8 cellular contexts compared by ENCODE assay signal in the genomic region with DNA sequence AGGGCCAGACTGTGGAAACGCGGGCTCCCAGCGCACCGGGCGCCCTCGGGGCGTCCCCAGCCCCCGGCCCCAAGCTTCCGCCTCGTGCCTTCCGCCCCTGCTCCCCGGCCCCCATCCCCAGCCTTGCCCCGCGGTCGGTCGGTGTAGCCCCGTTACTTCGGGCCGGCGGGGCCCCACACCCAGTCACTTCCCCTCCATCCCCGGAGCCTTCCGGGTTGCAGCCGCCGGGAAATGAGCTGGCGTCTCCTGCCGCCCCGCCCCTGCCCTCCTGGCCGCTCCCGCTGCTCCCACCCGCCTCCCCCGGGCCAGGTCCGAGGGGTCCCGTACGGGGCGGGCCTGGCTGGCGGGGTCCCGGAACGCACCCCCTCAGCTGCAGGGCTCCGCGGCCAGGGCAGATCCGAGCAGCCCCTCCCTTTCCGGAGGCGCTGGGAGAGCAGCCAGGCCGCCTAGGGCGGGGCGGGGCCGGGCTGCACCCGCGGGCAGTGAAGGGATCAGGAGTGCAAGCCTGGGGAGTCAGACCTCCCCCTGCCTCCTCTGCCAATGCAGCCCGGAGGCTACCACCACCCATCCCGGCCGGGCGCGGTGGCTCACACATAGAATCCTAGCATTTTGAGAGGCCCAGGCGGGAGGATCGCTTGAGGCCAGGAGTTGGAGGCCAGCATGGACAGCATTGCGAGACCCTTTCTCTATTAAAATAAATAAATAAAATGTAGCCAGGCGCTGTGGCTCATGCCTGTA. TPM values are rescaled to one million over a fixed set of nuclear protein-coding genes. Genes with fewer than 3 reads are reported as not detected.
DNase-seq lines count a peak whose midpoint lies in the region; ATAC-seq and TF ChIP-seq lines count a peak whose summit lies in the region.

No MANE protein-coding gene starts in this region.

- POLR2A ChIA-PET in CD8-positive, alpha-beta memory T cell (lab: Charles Lee) = interaction anchor here (3.5 to 4.3 kb wide), 2 partner anchors 18 to 33 kb away, joined by 28 to 29 read pairs; a partner anchor contains a TSS

- no peaks in the 10 kb centered on the region for H3K9me3 Mint-ChIP-seq in CD8-positive, alpha-beta memory T cell
- no peaks in the 10 kb centered on the region for H3K9me3 Mint-ChIP-seq in activated naive CD4-positive, alpha-beta T cell treated with anti-CD3 and anti-CD28 coated beads, Interleukin-2, amount 50 U/mL, for 24 hours
- H3K9me3 Mint-ChIP-seq in glutamatergic neuron (ENCODE audit: unreplicated experiment) = peaks cover 4% of the 10 kb centered on the region

- no peaks in the 10 kb centered on the region for H3K36me3 ChIP-seq in CD8-positive, alpha-beta memory T cell (ENCODE audit: insufficient read depth, low read length)
- no peaks in the 10 kb centered on the region for H3K36me3 ChIP-seq in urinary bladder (ENCODE audit: insufficient read depth)

- peak overlapping the region; percentile 9 to 98 (median 94) for H3K27ac Mint-ChIP-seq in CD8-positive, alpha-beta memory T cell
- H3K27ac Mint-ChIP-seq in activated naive CD4-positive, alpha-beta T cell treated with anti-CD3 and anti-CD28 coated beads, Interleukin-2, amount 50 U/mL, for 24 hours = no peak overlapping the region
- no peak overlapping the region for H3K27ac Mint-ChIP-seq in glutamatergic neuron (ENCODE audit: unreplicated experiment)

- H3K9me3 ChIP-seq in CD8-positive, alpha-beta memory T cell (ENCODE audit: low read length) = no peaks in the 10 kb centered on the region

- peak overlapping the region; percentile 90 for H3K27ac ChIP-seq in CD8-positive, alpha-beta memory T cell (ENCODE audit: low read depth, low read length)
- H3K27ac ChIP-seq in urinary bladder (ENCODE audit: low read depth) = peak overlapping the region; percentile 61

- H3K4me3 Mint-ChIP-seq in CD8-positive, alpha-beta memory T cell = peak overlapping the region; percentile 77 to 92 (median 80)
- H3K4me3 Mint-ChIP-seq in activated naive CD4-positive, alpha-beta T cell treated with anti-CD3 and anti-CD28 coated beads, Interleukin-2, amount 50 U/mL, for 24 hours = peak overlapping the region; percentile 76
- H3K4me3 Mint-ChIP-seq in glutamatergic neuron (ENCODE audit: unreplicated experiment) = no peak overlapping the region

- TF ChIP-seq CTCF in glutamatergic neuron (IDR thresholded peaks at IDR 0.05; ENCODE audit: partially characterized antibody, unreplicated experiment) (no peak), omental fat pad (IDR thresholded peaks at IDR 0.05) (no peak)

- peaks cover 3 to 24% (median 4%) of the 10 kb centered on the region in 3 donors for H3K36me3 Mint-ChIP-seq in CD8-positive, alpha-beta memory T cell
- peaks cover 5% of the 10 kb centered on the region for H3K36me3 Mint-ChIP-seq in activated naive CD4-positive, alpha-beta T cell treated with anti-CD3 and anti-CD28 coated beads, Interleukin-2, amount 50 U/mL, for 24 hours
- H3K36me3 Mint-ChIP-seq in glutamatergic neuron (ENCODE audit: unreplicated experiment) = no peaks in the 10 kb centered on the region

- H3K4me3 ChIP-seq in CD8-positive, alpha-beta memory T cell (ENCODE audit: low read length) = peak overlapping the region; percentile 83
- H3K4me3 ChIP-seq in urinary bladder (ENCODE audit: low read depth, low read length) = peak overlapping the region; percentile 96

- H3K4me1 ChIP-seq in CD8-positive, alpha-beta memory T cell (ENCODE audit: insufficient read depth, low read length) = peaks cover 47% of the 10 kb centered on the region
- H3K4me1 ChIP-seq in urinary bladder (ENCODE audit: insufficient read depth) = peaks cover 3% of the 10 kb centered on the region

- ATAC-seq in GM19395 (IDR thresholded peaks at IDR 0.05; ENCODE audit: unreplicated experiment) (peak; percentile 43), omental fat pad (ENCODE audit: low FRiP score) (peak; percentile 69)

- 4% methylated on average over 58 of the region's 58 CpGs for WGBS in urinary bladder

- H3K27me3 Mint-ChIP-seq in CD8-positive, alpha-beta memory T cell = no peaks in the 10 kb centered on the region
- no peaks in the 10 kb centered on the region for H3K27me3 Mint-ChIP-seq in activated naive CD4-positive, alpha-beta T cell treated with anti-CD3 and anti-CD28 coated beads, Interleukin-2, amount 50 U/mL, for 24 hours
- peaks cover 4% of the 10 kb centered on the region for H3K27me3 Mint-ChIP-seq in glutamatergic neuron (ENCODE audit: unreplicated experiment)

- DNase-seq in CD8-positive, alpha-beta memory T cell = peak; percentile 57 to 79 (median 69)
- DNase-seq in HK-2 (ENCODE audit: unreplicated experiment) (peak; percentile 85), SK-N-DZ (ENCODE audit: low spot score) (peak; percentile 44), glutamatergic neuron (peak; percentile 58), omental fat pad (ENCODE audit: low spot score) (no peak)

- H3K27me3 ChIP-seq in CD8-positive, alpha-beta memory T cell (ENCODE audit: insufficient read depth, low read length, poor library complexity, severe bottlenecking) = no peaks in the 10 kb centered on the region

- CTCF ChIA-PET in CD8-positive, alpha-beta memory T cell (lab: Charles Lee) = interaction anchor here (1.1 to 2.1 kb wide), 3 partner anchors 11 to 34 kb away, joined by 4 to 7 read pairs (median 7); a partner anchor contains a TSS

- peaks cover 32 to 42% (median 33%) of the 10 kb centered on the region in 3 donors for H3K4me1 Mint-ChIP-seq in CD8-positive, alpha-beta memory T cell
- peaks cover 41% of the 10 kb centered on the region for H3K4me1 Mint-ChIP-seq in activated naive CD4-positive, alpha-beta T cell treated with anti-CD3 and anti-CD28 coated beads, Interleukin-2, amount 50 U/mL, for 24 hours
- no peaks in the 10 kb centered on the region for H3K4me1 Mint-ChIP-seq in glutamatergic neuron (ENCODE audit: low read depth, unreplicated experiment)

RNA-seq across cellular contexts. Expression of a gene that starts 0.7 kb away (rescaled TPM):
- 100 to 1,000 TPM; 238 to 258 TPM for total RNA-seq in CD8-positive, alpha-beta memory T cell
- 821 TPM for polyA plus RNA-seq in CD8-positive, alpha-beta memory T cell
- 66.4 and 80.1 TPM in 2 replicates for polyA plus RNA-seq in SK-N-DZ (2014; cell fraction: cytosol; rRNA removed)
- 52.1 and 61.5 TPM in 2 replicates for polyA plus RNA-seq in SK-N-DZ (2014; cell fraction: nucleus; rRNA removed)
- total RNA-seq in glutamatergic neuron (ENCODE audit: unreplicated experiment) (9.5 TPM), omental fat pad (100 to 1,000 TPM; 221 to 387 (median 302) TPM), urinary bladder (84.4 TPM)
- 184 TPM for polyA plus RNA-seq in urinary bladder

RNA-seq across cellular contexts. Expression of a gene that starts 33.2 kb away (rescaled TPM):
- total RNA-seq in CD8-positive, alpha-beta memory T cell = 100 to 1,000 TPM; 198 to 210 TPM
- polyA plus RNA-seq in CD8-positive, alpha-beta memory T cell = 32.8 TPM
- 131 and 179 TPM in 2 replicates for polyA plus RNA-seq in SK-N-DZ (2014; cell fraction: cytosol; rRNA removed)
- polyA plus RNA-seq in SK-N-DZ (2014; cell fraction: nucleus; rRNA removed) = 49.5 and 68.9 TPM in 2 replicates
- total RNA-seq in glutamatergic neuron (ENCODE audit: unreplicated experiment) = 134 TPM
- total RNA-seq in omental fat pad = 10 to 100 TPM; 41.9 to 70.2 (median 54.7) TPM
- 11.4 TPM for total RNA-seq in urinary bladder
- polyA plus RNA-seq in urinary bladder = 215 TPM

RNA-seq across cellular contexts. Expression of a gene that starts 33.5 kb away (rescaled TPM):
- total RNA-seq in CD8-positive, alpha-beta memory T cell = 100 to 1,000 TPM; 185 to 188 TPM
- polyA plus RNA-seq in CD8-positive, alpha-beta memory T cell = 176 TPM
- polyA plus RNA-seq in SK-N-DZ (2014; cell fraction: cytosol; rRNA removed) = 138 and 153 TPM in 2 replicates
- 84.8 and 96.8 TPM in 2 replicates for polyA plus RNA-seq in SK-N-DZ (2014; cell fraction: nucleus; rRNA removed)
- total RNA-seq in glutamatergic neuron (ENCODE audit: unreplicated experiment) (73.9 TPM), omental fat pad (10 to 100 TPM; 52.9 to 68.3 (median 64.8) TPM), urinary bladder (43.8 TPM)
- 84.2 TPM for polyA plus RNA-seq in urinary bladder

RNA-seq across cellular contexts. Expression of a gene that starts 49.5 kb away (rescaled TPM):
- 10 to 100 TPM; 86.5 to 86.6 TPM for total RNA-seq in CD8-positive, alpha-beta memory T cell
- 74.7 TPM for polyA plus RNA-seq in CD8-positive, alpha-beta memory T cell
- 137 and 142 TPM in 2 replicates for polyA plus RNA-seq in SK-N-DZ (2014; cell fraction: cytosol; rRNA removed)
- polyA plus RNA-seq in SK-N-DZ (2014; cell fraction: nucleus; rRNA removed) = 72.1 and 73.3 TPM in 2 replicates
- total RNA-seq in glutamatergic neuron (ENCODE audit: unreplicated experiment) = 173 TPM
- total RNA-seq in omental fat pad = 100 to 1,000 TPM; 103 to 137 (median 124) TPM
- total RNA-seq in urinary bladder = 68.9 TPM
- 99.2 TPM for polyA plus RNA-seq in urinary bladder

Comparison
In these comparisons a context has a peak if more than half of its experiments do, and no peak if none do; other contexts are left out.
1. H3K27ac Mint-ChIP-seq: peak in CD8-positive, alpha-beta memory T cell (8 of 8); none in activated naive CD4-positive, alpha-beta T cell treated with anti-CD3 and anti-CD28 coated beads, Interleukin-2, amount 50 U/mL, for 24 hours (single experiment) and glutamatergic neuron (single experiment).